In the genomic region with DNA sequence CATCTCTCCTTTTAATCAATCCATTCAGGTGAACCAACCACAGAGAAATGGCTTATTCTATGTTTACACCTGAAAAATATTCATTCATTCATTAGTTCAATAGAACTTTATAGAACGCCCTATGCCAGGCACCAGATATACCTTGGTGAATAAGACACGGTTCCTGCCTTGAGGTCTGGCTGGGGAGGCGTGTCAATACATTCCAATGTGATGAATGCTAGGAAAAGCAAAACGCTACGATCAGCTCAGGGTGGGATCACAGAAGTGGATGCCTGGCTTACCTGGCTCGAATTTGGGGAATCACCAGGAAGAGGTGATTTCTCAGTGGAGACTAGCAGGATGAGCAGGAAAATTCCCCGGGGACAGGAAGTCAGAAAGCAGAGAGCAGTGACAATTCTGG, we compare ENCODE assay signal across 17 cellular contexts. TPM values are rescaled to one million over a fixed set of nuclear protein-coding genes. Genes with fewer than 3 reads are reported as not detected.
DNase-seq lines count a peak whose midpoint lies in the region; ATAC-seq, FAIRE-seq and TF ChIP-seq lines count a peak whose summit lies in the region.
"Had no signal": no experiment of that assay in that cellular context is flagged by ENCODE, and none has a peak within 500 bp of the region (broad histone marks: within the 10 kb centered on the region; RNA-seq: fewer than 3 reads in every experiment).

No MANE protein-coding gene starts in this region.

- H3K4me3 ChIP-seq in HCT116 (replicated peaks in 1 of 2; ENCODE audit: low read depth in 1 of 2, low read length in 2 of 2) (peak overlapping the region; percentile 29 to 50), smooth muscle cell (no peak overlapping the region)
- H3K4me3 ChIP-seq: lung, right atrium auricular region, thoracic aorta had no signal

- H4K20me1 ChIP-seq in HCT116 (ENCODE audit: insufficient read depth), result no peaks in the 10 kb centered on the region
- H4K20me1 ChIP-seq in smooth muscle cell (ENCODE audit: low read depth), result no peaks in the 10 kb centered on the region

- RAD21 ChIA-PET in HCT116 (lab: Charles Lee; ENCODE audit: low non-redundant PET in 1 of 2, low total read pairs in 2 of 2, uncharacterized antibody in 2 of 2, unreplicated experiment in 2 of 2), result no interaction called here

- H2AFZ ChIP-seq in HCT116 (ENCODE audit: low read depth, low read length, poor library complexity, severe bottlenecking) (peak overlapping the region; percentile 97), smooth muscle cell (ENCODE audit: low read depth) (no peak overlapping the region)

- H3F3A ChIP-seq in smooth muscle cell (ENCODE audit: low read depth), result no peaks in the 10 kb centered on the region

- no TSS peak for BruUV-seq in HCT116 (replicated peaks; lab: Mats Ljungman, UMichigan)

- no peak for TF ChIP-seq RAD21 in HCT116 (IDR thresholded peaks at IDR 0.05; ENCODE audit: low read depth)

- DNase-seq in HCT116 (ENCODE audit: low read depth, low spot score), result peak; percentile 42
- DNase-seq in RCC 7860 (ENCODE audit: low spot score), result peak; percentile 17
- DNase-seq in epithelial cell of prostate (ENCODE audit: low read depth, low spot score), result peak; percentile 14
- DNase-seq in smooth muscle cell (lab: John Stamatoyannopoulos, UW; ENCODE audit: unreplicated experiment), result no peak
- no peak for DNase-seq in NCI-H1694 (lab: John Stamatoyannopoulos, UW)
- DNase-seq in stimulated activated CD4-positive, alpha-beta T cell treated with anti-CD3 and anti-CD28 coated beads, Interleukin-15, amount 100 ng/mL, for 24 hours, result no peak
- DNase-seq: NCI-H1092 treated with DMSO at 0.1 percent for 48 hours had no signal

- H3K9me3 ChIP-seq in HCT116 (ENCODE audit: control insufficient read depth in 1 of 2, insufficient read depth in 1 of 2, low read depth in 1 of 2, low read length in 2 of 2) (no peaks in the 10 kb centered on the region), smooth muscle cell (replicated peaks; ENCODE audit: low read depth) (no peaks in the 10 kb centered on the region)
- H3K9me3 ChIP-seq: right atrium auricular region, thoracic aorta had no signal

- no peak for TF ChIP-seq CTCF in HCT116 (IDR thresholded peaks at IDR 0.05 in 2 of 3, conservative IDR thresholded peaks at IDR 0.05 in 1 of 3; ENCODE audit: borderline replicate concordance in 1 of 3, insufficient read depth in 1 of 3, low read depth in 2 of 3, low read length in 2 of 3)
- no peak for TF ChIP-seq CTCF in smooth muscle cell (IDR thresholded peaks at IDR 0.05; ENCODE audit: borderline replicate concordance, insufficient read depth, poor library complexity, severe bottlenecking)

- POLR2A ChIA-PET in HCT116 (lab: Charles Lee), result no interaction called here

- no peak for TF ChIP-seq POLR2A in HCT116 (IDR thresholded peaks at IDR 0.05; ENCODE audit: borderline replicate concordance, extremely low read depth, insufficient read depth, insufficient read length)

- H3K9me2 ChIP-seq in HCT116 (ENCODE audit: insufficient read depth), result no peaks in the 10 kb centered on the region

- H3K27ac ChIP-seq in HCT116 (ENCODE audit: low read depth, low read length) (peak overlapping the region; percentile 20), epithelial cell of prostate (peak overlapping the region; percentile 35), smooth muscle cell (ENCODE audit: low read depth) (no peak overlapping the region)
- H3K27ac ChIP-seq: C4-2B, right atrium auricular region, thoracic aorta had no signal

- H3K27me3 ChIP-seq in HCT116 (ENCODE audit: insufficient read depth, low read length) (no peaks in the 10 kb centered on the region), smooth muscle cell (ENCODE audit: low read depth) (no peaks in the 10 kb centered on the region)
- H3K27me3 ChIP-seq: right atrium auricular region had no signal

- peak; percentile 84 for ATAC-seq in HCT116
- ATAC-seq in GM18502 (IDR thresholded peaks at IDR 0.05; ENCODE audit: poor library complexity, unreplicated experiment), result no peak

- intact Hi-C loops in HCT116 (cut with micrococcal nuclease), result loop anchor here (1.0 kb wide), 1 partner anchor 138 kb away; no protein-coding TSS in a partner anchor

- H3K4me1 ChIP-seq in HCT116 (ENCODE audit: control insufficient read depth in 1 of 2, insufficient read depth in 2 of 2, low read length in 2 of 2), result peaks cover 20 to 32% of the 10 kb centered on the region in 2 experiments
- H3K4me1 ChIP-seq in smooth muscle cell (ENCODE audit: low read depth), result no peaks in the 10 kb centered on the region
- H3K4me1 ChIP-seq: right atrium auricular region had no signal

- CTCF ChIA-PET in HCT116 (lab: Charles Lee), result interaction anchor here (0.7 to 2.9 kb wide), 9 partner anchors 10 to 132 kb away, joined by 3 to 16 read pairs (median 5); no protein-coding TSS in a partner anchor

- peak overlapping the region; percentile 38 for H3K9ac ChIP-seq in HCT116 (ENCODE audit: low read length)
- no peak overlapping the region for H3K9ac ChIP-seq in smooth muscle cell (ENCODE audit: low read depth)

- no peak for FAIRE-seq in RCC 7860 (lab: Jason Lieb, UNC)

- H3K4me2 ChIP-seq in HCT116 (ENCODE audit: low read length) (peak overlapping the region; percentile 67), smooth muscle cell (peak overlapping the region; percentile 9)

- 32% methylated on average over 7 of the region's 7 CpGs for WGBS in smooth muscle cell (ENCODE audit: low lambda C conversion rate)

- H3K79me2 ChIP-seq in HCT116 (ENCODE audit: insufficient read depth, low read length), result no peaks in the 10 kb centered on the region
- H3K79me2 ChIP-seq in smooth muscle cell (ENCODE audit: low read depth), result no peaks in the 10 kb centered on the region

- H3K36me3 ChIP-seq in HCT116 (ENCODE audit: control insufficient read depth in 1 of 2, insufficient read depth in 2 of 2, low read length in 2 of 2) (no peaks in the 10 kb centered on the region), smooth muscle cell (ENCODE audit: low read depth) (no peaks in the 10 kb centered on the region)
- H3K36me3 ChIP-seq: right atrium auricular region, thoracic aorta had no signal

TF ChIP-seq in HCT116, 20 proteins besides CTCF, POLR2A, EP300 and RAD21:
- TF ChIP-seq FOSL1 (IDR thresholded peaks at IDR 0.05; ENCODE audit: low read depth) (peak; percentile 73), EGR1 (IDR thresholded peaks at IDR 0.05; ENCODE audit: low read depth) (no peak)
TF ChIP-seq in HCT116: peak in this region for 1.

RNA-seq across cellular contexts. Expression of a gene that starts 17.5 kb away (rescaled TPM):
- 0.05 TPM for total RNA-seq in HCT116 (2021; ENCODE audit: unreplicated experiment)
- not detected in 2 replicates for polyA plus RNA-seq in HCT116 (2012)
- not detected in 2 replicates for total RNA-seq in smooth muscle cell
- not detected in 2 replicates for polyA plus RNA-seq in smooth muscle cell
- total RNA-seq: activated CD4-positive, alpha-beta T cell treated with anti-CD3 and anti-CD28 coated beads for 36 hours; activated naive CD8-positive, alpha-beta T cell treated with anti-CD3 and anti-CD28 coated beads, Interleukin-2, amount 10 ng/mL, durations not matched to agents 7 days and 5 days; T-helper 17 cell had no signal
- polyA plus RNA-seq: neural cell had no signal

RNA-seq across cellular contexts. Expression of a gene that starts 48.3 kb away (rescaled TPM):
- total RNA-seq in HCT116 (2021; ENCODE audit: unreplicated experiment) (86.0 TPM), smooth muscle cell (39.8 and 46.8 TPM in 2 replicates)
- 57.2 and 74.9 TPM in 2 replicates for polyA plus RNA-seq in HCT116 (2012)
- 29.1 and 29.3 TPM in 2 replicates for polyA plus RNA-seq in smooth muscle cell

RNA-seq across cellular contexts. Expression of a gene that starts 50.5 kb away (rescaled TPM):
- total RNA-seq in HCT116 (2021; ENCODE audit: unreplicated experiment), result 0.57 TPM
- not detected in 2 replicates for polyA plus RNA-seq in HCT116 (2012)
- total RNA-seq in smooth muscle cell, result not detected in 2 replicates
- polyA plus RNA-seq in smooth muscle cell, result not detected in 2 replicates
- total RNA-seq: activated CD4-positive, alpha-beta T cell treated with anti-CD3 and anti-CD28 coated beads for 36 hours; activated naive CD8-positive, alpha-beta T cell treated with anti-CD3 and anti-CD28 coated beads, Interleukin-2, amount 10 ng/mL, durations not matched to agents 7 days and 5 days; chondrocyte; lung; right atrium auricular region; T-helper 17 cell; thoracic aorta had no signal
- polyA plus RNA-seq: lung, neural cell had no signal

Comparison
In these comparisons a context has a peak if more than half of its experiments do, and no peak if none do; other contexts are left out.
1. DNase-seq: peak in HCT116 (single experiment), RCC 7860 (single experiment) and epithelial cell of prostate (single experiment); none in smooth muscle cell (single experiment), NCI-H1694 (single experiment) and stimulated activated CD4-positive, alpha-beta T cell treated with anti-CD3 and anti-CD28 coated beads, Interleukin-15, amount 100 ng/mL, for 24 hours (single experiment).